ENCODE assay signal across 20 cellular contexts in genomic region chr2:164696634-164697033, GRCh38.
A peak's percentile ranks its signal among the peaks of the same experiment; 100 is the strongest.
DNase-seq lines count a peak whose midpoint lies in the region; ATAC-seq and TF ChIP-seq lines count a peak whose summit lies in the region.
"Had no signal": no experiment of that assay in that cellular context is flagged by ENCODE, and none has a peak within 500 bp of the region (broad histone marks: within the 10 kb centered on the region; RNA-seq: fewer than 3 reads in every experiment).

No MANE protein-coding gene starts in this region.

- H2BK5ac ChIP-seq in mesendoderm (ENCODE audit: low read length), result no peak overlapping the region

- intact Hi-C loops in adrenal gland (cut with DNase I), result no loop called here

- H2BK15ac ChIP-seq in mesendoderm (replicated peaks; ENCODE audit: low read depth), result no peak overlapping the region

- no peak for DNase-seq in BE2C
- DNase-seq in mesendoderm, result peak; percentile 34
- no peak for DNase-seq in SKM-1 (lab: John Stamatoyannopoulos, UW; ENCODE audit: unreplicated experiment)
- DNase-seq in adrenal gland, result no peak
- DNase-seq in NCI-H510A treated with DMSO at 0.1 percent for 48 hours (lab: John Stamatoyannopoulos, UW), result no peak
- DNase-seq: activated CD4-positive, alpha-beta memory T cell treated with anti-CD3 and anti-CD28 coated beads for 36 hours; activated CD4-positive, CD25-positive, alpha-beta regulatory T cell; activated gamma-delta T cell; activated T-cell treated with anti-CD3 and anti-CD28 coated beads for 4 hours; MG63; NCI-H187 treated with DMSO at 0.1 percent for 48 hours; stimulated activated CD4-positive, alpha-beta T cell treated with anti-CD3 and anti-CD28 coated beads, Interleukin-1b, Interleukin-23, amount 100 ng/mL, for 48 hours; stimulated activated naive B cell treated with anti-CD40 and anti-IgM and Interleukin-4, amounts not matched to agents 10 μg/mL and 1 μg/mL and 100 μg/mL, for 72 hours had no signal

- H2AK5ac ChIP-seq in mesendoderm (ENCODE audit: low read length), result no peak overlapping the region

- no peak for TF ChIP-seq POLR2A in adrenal gland (IDR thresholded peaks at IDR 0.05)

- H3K4me2 ChIP-seq in mesendoderm (ENCODE audit: low read length), result no peak overlapping the region

- WGBS in mesendoderm (ENCODE audit: extremely low coverage, insufficient coverage, low lambda C conversion rate), result no CpG with 5 or more reads among the region's 1 CpG
- WGBS in adrenal gland, 4 donors, result 75 to 91% (median 83%) methylated on average over 1 of the region's 1 CpG

- H3K4me3 ChIP-seq in BE2C (ENCODE audit: low read depth, low read length) (no peak overlapping the region), endocrine pancreas (ENCODE audit: control insufficient read depth, insufficient read depth, low read length) (no peak overlapping the region), mesendoderm (ENCODE audit: low read length) (no peak overlapping the region), adrenal gland (no peak overlapping the region)
- H3K4me3 ChIP-seq: breast epithelium, MG63, SK-N-MC had no signal

- no peaks in the 10 kb centered on the region for H3K79me2 ChIP-seq in mesendoderm (ENCODE audit: control insufficient read depth, insufficient read depth, low read length)

- no peaks in the 10 kb centered on the region for H3K36me3 ChIP-seq in BE2C
- no peaks in the 10 kb centered on the region for H3K36me3 ChIP-seq in endocrine pancreas (ENCODE audit: control insufficient read depth, insufficient read depth, low read length)
- H3K36me3 ChIP-seq in mesendoderm (ENCODE audit: control insufficient read depth, insufficient read depth, low read length), result no peaks in the 10 kb centered on the region
- H3K36me3 ChIP-seq in adrenal gland (replicated peaks in 1 of 2), result peaks cover 0 to 30% of the 10 kb centered on the region in 2 donors
- H3K36me3 ChIP-seq: MG63 had no signal

- no peak overlapping the region for H4K8ac ChIP-seq in mesendoderm (ENCODE audit: low read depth, low read length)

- no peak overlapping the region for H2BK120ac ChIP-seq in mesendoderm (ENCODE audit: low read depth, low read length)

- H3K79me1 ChIP-seq in mesendoderm (ENCODE audit: low read length), result no peaks in the 10 kb centered on the region

- no peak overlapping the region for H4K5ac ChIP-seq in mesendoderm (ENCODE audit: low read length)

- no peak overlapping the region for H3K4ac ChIP-seq in mesendoderm (ENCODE audit: low read depth, low read length)

- TF ChIP-seq CTCF in BE2C (IDR thresholded peaks at IDR 0.05; ENCODE audit: low read depth, low read length) (peak; percentile 29; the same call in 1 of the 2 replicates), adrenal gland (IDR thresholded peaks at IDR 0.05) (no peak)

- H3K27ac ChIP-seq in mesendoderm (ENCODE audit: low read depth, low read length) (no peak overlapping the region), adrenal gland (no peak overlapping the region)
- H3K27ac ChIP-seq: breast epithelium, epithelial cell of prostate, HL-60, SK-N-MC had no signal

- H3K27me3 ChIP-seq in BE2C, result no peaks in the 10 kb centered on the region
- no peaks in the 10 kb centered on the region for H3K27me3 ChIP-seq in endocrine pancreas (ENCODE audit: control insufficient read depth, insufficient read depth, low read length)
- no peaks in the 10 kb centered on the region for H3K27me3 ChIP-seq in mesendoderm (ENCODE audit: insufficient read depth, low read length, poor library complexity)
- H3K27me3 ChIP-seq in adrenal gland, result no peaks in the 10 kb centered on the region
- H3K27me3 ChIP-seq: breast epithelium, MG63 had no signal

- ATAC-seq in HG03175 (IDR thresholded peaks at IDR 0.05; ENCODE audit: unreplicated experiment) (peak; percentile 44), GM19351 (IDR thresholded peaks at IDR 0.05; ENCODE audit: unreplicated experiment) (no peak)
- ATAC-seq: stimulated activated naive B cell treated with anti-CD40 and anti-IgM and Interleukin-4, amounts not matched to agents 10 μg/mL and 1 μg/mL and 100 μg/mL, for 72 hours had no signal

- H3K23ac ChIP-seq in mesendoderm (ENCODE audit: low read length), result no peak overlapping the region

- no peaks in the 10 kb centered on the region for H3K9me3 ChIP-seq in BE2C
- H3K9me3 ChIP-seq in endocrine pancreas (ENCODE audit: control insufficient read depth, low read length), result no peaks in the 10 kb centered on the region
- H3K9me3 ChIP-seq in adrenal gland (replicated peaks in 1 of 3), result no peaks in the 10 kb centered on the region
- H3K9me3 ChIP-seq: breast epithelium, MG63 had no signal

- 0 out of 2 replicates have a peak, but pooled peaks cover 3% of the 10 kb centered on the region for H3K4me1 ChIP-seq in BE2C
- H3K4me1 ChIP-seq in endocrine pancreas (ENCODE audit: control insufficient read depth, insufficient read depth, low read length), result peaks cover 33% of the 10 kb centered on the region
- no peaks in the 10 kb centered on the region for H3K4me1 ChIP-seq in mesendoderm (ENCODE audit: control insufficient read depth, low read depth, low read length)
- H3K4me1 ChIP-seq in adrenal gland (replicated peaks in 1 of 2), result no peaks in the 10 kb centered on the region
- H3K4me1 ChIP-seq: breast epithelium had no signal

- H3K9ac ChIP-seq in endocrine pancreas (ENCODE audit: control insufficient read depth, insufficient read depth, low read length) (peak overlapping the region; percentile 25), mesendoderm (ENCODE audit: low read length) (no peak overlapping the region)

- H3K18ac ChIP-seq in mesendoderm (ENCODE audit: low read length), result no peak overlapping the region

- H3K56ac ChIP-seq in mesendoderm (ENCODE audit: low read length), result no peak overlapping the region
